9 cellular contexts compared by ENCODE assay signal in the genomic region with DNA sequence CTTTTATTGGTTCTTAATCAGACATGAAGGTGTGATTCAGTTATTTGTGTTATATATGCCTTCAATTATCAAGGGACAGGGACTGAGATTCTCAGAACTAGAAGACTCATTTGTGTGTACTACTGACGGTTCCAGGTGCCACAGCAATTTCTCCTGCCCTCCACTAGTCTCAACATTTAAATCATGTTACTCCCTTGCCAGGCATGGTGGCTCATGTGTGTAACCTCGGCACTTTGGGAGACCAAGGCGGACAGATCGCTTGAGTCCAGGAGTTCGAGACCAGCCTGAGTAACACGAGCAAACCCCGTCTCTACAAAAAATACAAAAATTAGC. TPM values are rescaled to one million over a fixed set of nuclear protein-coding genes. Genes with fewer than 3 reads are reported as not detected.
DNase-seq lines count a peak whose midpoint lies in the region; ATAC-seq, FAIRE-seq and TF ChIP-seq lines count a peak whose summit lies in the region.
"Had no signal": no experiment of that assay in that cellular context is flagged by ENCODE, and none has a peak within 500 bp of the region (broad histone marks: within the 10 kb centered on the region; RNA-seq: fewer than 3 reads in every experiment).

No MANE protein-coding gene starts in this region.

- H3K4me1 ChIP-seq in DND-41 (ENCODE audit: insufficient read depth, low read length) (peaks cover 48% of the 10 kb centered on the region), OCI-LY7 (ENCODE audit: insufficient read depth, low read length, poor library complexity, severe bottlenecking) (peaks cover 28% of the 10 kb centered on the region), endocrine pancreas (ENCODE audit: control insufficient read depth, insufficient read depth, low read length) (peaks cover 10% of the 10 kb centered on the region), pancreas (peaks cover 30 to 40% (median 32%) of the 10 kb centered on the region in 3 donors)

- no peaks in the 10 kb centered on the region for H3K9me3 ChIP-seq in DND-41 (ENCODE audit: insufficient read depth, low read length, severe bottlenecking)
- H3K9me3 ChIP-seq in OCI-LY7 (ENCODE audit: low read length) = no peaks in the 10 kb centered on the region
- no peaks in the 10 kb centered on the region for H3K9me3 ChIP-seq in endocrine pancreas (ENCODE audit: control insufficient read depth, low read length)
- no peaks in the 10 kb centered on the region for H3K9me3 ChIP-seq in pancreas

- no peaks in the 10 kb centered on the region for H3K9me2 ChIP-seq in OCI-LY7 (ENCODE audit: insufficient read depth, low read length)

- CTCF ChIA-PET in OCI-LY7 (lab: Charles Lee; ENCODE audit: unreplicated experiment) = no interaction called here

- peaks cover 56% of the 10 kb centered on the region for H3K79me2 ChIP-seq in DND-41 (ENCODE audit: insufficient read depth, low read length)
- peaks cover 37% of the 10 kb centered on the region for H3K79me2 ChIP-seq in OCI-LY7 (ENCODE audit: insufficient read depth, low read depth, low read length)

- H2AFZ ChIP-seq in DND-41 (ENCODE audit: low read depth, low read length) = no peak overlapping the region
- H2AFZ ChIP-seq in OCI-LY7 (ENCODE audit: low read length) = no peak overlapping the region

- H4K20me1 ChIP-seq in DND-41 (ENCODE audit: insufficient read depth, low read length) = no peaks in the 10 kb centered on the region
- H4K20me1 ChIP-seq in OCI-LY7 (ENCODE audit: insufficient read depth, low read length) = no peaks in the 10 kb centered on the region

- BruUV-seq in OCI-LY7 (replicated peaks; lab: Mats Ljungman, UMichigan) = no TSS peak

- peaks cover 11% of the 10 kb centered on the region for H3K27me3 ChIP-seq in DND-41 (ENCODE audit: insufficient read depth, low read length, poor library complexity)
- H3K27me3 ChIP-seq in endocrine pancreas (ENCODE audit: control insufficient read depth, insufficient read depth, low read length) = no peaks in the 10 kb centered on the region
- no peaks in the 10 kb centered on the region for H3K27me3 ChIP-seq in pancreas

- DNase-seq in DND-41 (no peak), OCI-LY7 (ENCODE audit: low spot score) (peak; percentile 15), pancreas (no peak), NCI-H1930 (lab: John Stamatoyannopoulos, UW) (no peak), GF-D8 (lab: John Stamatoyannopoulos, UW) (no peak)
- DNase-seq: amniotic stem cell had no signal

- 79 to 80% methylated on average over 7 of the region's 7 CpGs for WGBS in pancreas, 2 donors

- H3K36me3 ChIP-seq in DND-41 (ENCODE audit: insufficient read depth, low read length) (peaks cover 31% of the 10 kb centered on the region), OCI-LY7 (ENCODE audit: insufficient read depth, low read length) (peaks cover 11% of the 10 kb centered on the region; the same call in 1 of the 2 replicates), endocrine pancreas (ENCODE audit: control insufficient read depth, insufficient read depth, low read length) (no peaks in the 10 kb centered on the region), pancreas (peaks cover 0 to 8% (median 0%) of the 10 kb centered on the region in 3 donors)

- H3K9ac ChIP-seq in DND-41 (ENCODE audit: low read depth, low read length) (peak overlapping the region; percentile 92), endocrine pancreas (ENCODE audit: control insufficient read depth, insufficient read depth, low read length) (peak overlapping the region; percentile 96)

- intact Hi-C loops in OCI-LY7 (cut with micrococcal nuclease; ENCODE audit: unreplicated experiment) = loop anchor here (5.0 kb wide), 3 partner anchors 100 to 715 kb away; a partner anchor contains a TSS
- intact Hi-C loops in pancreas (cut with DNase I) = no loop called here

- no peak for ATAC-seq in DND-41 (ENCODE audit: insufficient read depth, low read depth)
- ATAC-seq in pancreas = no peak
- ATAC-seq in GM18498 (IDR thresholded peaks at IDR 0.05; ENCODE audit: unreplicated experiment) = no peak
- ATAC-seq in GM18907 (IDR thresholded peaks at IDR 0.05; ENCODE audit: unreplicated experiment) = no peak

- TF ChIP-seq CTCF in DND-41 (IDR thresholded peaks at IDR 0.05; ENCODE audit: borderline replicate concordance, extremely low read depth, low read length, poor library complexity, severe bottlenecking) (no peak), OCI-LY7 (conservative IDR thresholded peaks at IDR 0.05; ENCODE audit: low read length) (no peak), pancreas (IDR thresholded peaks at IDR 0.05) (no peak)

- FAIRE-seq in pancreas (lab: Jason Lieb, UNC) = no peak

- H3K4me2 ChIP-seq in DND-41 (ENCODE audit: insufficient read depth, low read length) (peak overlapping the region; percentile 98), OCI-LY7 (ENCODE audit: low read length) (peak overlapping the region; percentile 73)

- POLR2A ChIA-PET in OCI-LY7 (lab: Charles Lee) = no interaction called here

- H3K27ac ChIP-seq in DND-41 (ENCODE audit: low read length) = peak overlapping the region; percentile 87
- peak overlapping the region; percentile 81 for H3K27ac ChIP-seq in OCI-LY7 (ENCODE audit: low read depth, low read length, poor library complexity, severe bottlenecking)
- peak overlapping the region; percentile 89 to 95 (median 92) for H3K27ac ChIP-seq in pancreas

- H3K4me3 ChIP-seq in DND-41 (ENCODE audit: low read depth in 1 of 2, low read length in 2 of 2) (peak overlapping the region; percentile 44 to 91; a peak in 3 of 4 replicates), OCI-LY7 (ENCODE audit: low read depth, low read length, poor library complexity, severe bottlenecking) (peak overlapping the region; percentile 89), endocrine pancreas (ENCODE audit: control insufficient read depth, insufficient read depth, low read length) (peak overlapping the region; percentile 71), pancreas (peak overlapping the region in 3 of 4 donors; percentile 74 to 94 (median 89))

RNA-seq across cellular contexts. Expression of a gene that starts 1.1 kb away (rescaled TPM):
- 28.5 and 51.5 TPM in 2 replicates for total RNA-seq in OCI-LY7 (2014; rRNA removed; shearing (Covaris generic))
- total RNA-seq in OCI-LY7 (2022) (85.2 and 94.8 TPM in 2 replicates), pancreas (100 to 1,000 TPM in 3 of 6 donors, 10 to 100 TPM in 3; 66.4 to 196 (median 101) TPM)
- polyA plus RNA-seq in pancreas = 10 to 100 TPM; 65.7 to 94.6 TPM

RNA-seq across cellular contexts. Expression of a gene that starts 37.0 kb away (rescaled TPM):
- not detected in 2 replicates for total RNA-seq in OCI-LY7 (2014; rRNA removed; shearing (Covaris generic))
- total RNA-seq in OCI-LY7 (2022) = not detected in 2 replicates
- total RNA-seq in pancreas = under 1 TPM in 4 of 6 donors, not detected in 2; 0.09 to 0.35 (median 0.20) TPM
- polyA plus RNA-seq in pancreas = under 1 TPM; 0.14 to 0.84 TPM

RNA-seq across cellular contexts. Expression of a gene that starts 40.2 kb away (rescaled TPM):
- not detected in 2 replicates for total RNA-seq in OCI-LY7 (2014; rRNA removed; shearing (Covaris generic))
- total RNA-seq in OCI-LY7 (2022) (not detected in 2 replicates), pancreas (under 1 TPM in 2 of 6 donors, not detected in 4; 0.16 to 0.25 TPM)
- polyA plus RNA-seq in pancreas = under 1 TPM in 1 of 2 donors, not detected in 1; 0.12 TPM
